8 cellular contexts compared by ENCODE assay signal in the genomic region with DNA sequence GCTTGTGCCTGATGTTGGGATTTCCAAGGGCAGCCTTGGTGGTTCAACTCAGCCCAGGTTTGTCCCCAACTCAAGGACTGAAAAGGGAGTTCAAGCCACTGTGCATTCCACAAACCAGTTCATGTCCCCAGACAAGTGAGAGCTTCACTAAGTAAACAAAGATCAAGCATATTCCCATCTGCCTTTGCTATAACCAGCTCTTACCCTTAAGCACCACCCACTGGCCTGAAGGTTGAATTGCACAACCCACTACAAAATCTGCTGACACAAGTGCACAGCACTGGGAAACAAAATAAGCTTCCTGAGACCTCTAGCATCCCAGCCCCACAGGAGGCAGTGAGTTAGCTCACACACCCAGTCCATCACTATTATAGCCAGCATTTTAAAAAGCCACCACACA.
DNase-seq lines count a peak whose midpoint lies in the region; ATAC-seq and TF ChIP-seq lines count a peak whose summit lies in the region.

No MANE protein-coding gene starts in this region.

- no peak overlapping the region for H3K4me3 ChIP-seq in choroid plexus epithelial cell (ENCODE audit: low read depth, low read length)
- no peak overlapping the region for H3K4me3 ChIP-seq in retinal pigment epithelial cell (ENCODE audit: low read length)

- ATAC-seq in GM18520 (IDR thresholded peaks at IDR 0.05; ENCODE audit: unreplicated experiment) = peak; percentile 72
- peak; percentile 94 for ATAC-seq in HG02884 (IDR thresholded peaks at IDR 0.05; ENCODE audit: unreplicated experiment)

- no peak for TF ChIP-seq CTCF in choroid plexus epithelial cell (conservative IDR thresholded peaks at IDR 0.05; ENCODE audit: low read depth, low read length)
- peak; percentile 51 for TF ChIP-seq CTCF in retinal pigment epithelial cell (conservative IDR thresholded peaks at IDR 0.05; ENCODE audit: low read depth, low read length)

- DNase-seq in A172 (ENCODE audit: low spot score) = peak; percentile 33
- DNase-seq in NCI-H2171 (lab: John Stamatoyannopoulos, UW) = peak; percentile 33
- peak; percentile 0 for DNase-seq in choroid plexus epithelial cell (ENCODE audit: low read depth)
- DNase-seq in retinal pigment epithelial cell (ENCODE audit: low read depth) = peak; percentile 7
- no peak for DNase-seq in retina
- no peak for DNase-seq in GM19240 (ENCODE audit: insufficient read length, low spot score)

Comparison
In these comparisons a context has a peak if more than half of its experiments do, and no peak if none do; other contexts are left out.
1. DNase-seq: peak in A172 (single experiment), NCI-H2171 (single experiment), choroid plexus epithelial cell (single experiment) and retinal pigment epithelial cell (single experiment); none in retina (single experiment) and GM19240 (single experiment).